Comparison of ENCODE assay signal across 13 cellular contexts in genomic region chrX:155857561-155857960, GRCh38. TPM values are rescaled to one million over a fixed set of nuclear protein-coding genes. Genes with fewer than 3 reads are reported as not detected.
A peak's percentile ranks its signal among the peaks of the same experiment; 100 is the strongest.
DNase-seq lines count a peak whose midpoint lies in the region; ATAC-seq, FAIRE-seq and TF ChIP-seq lines count a peak whose summit lies in the region.
"Had no signal": no experiment of that assay in that cellular context is flagged by ENCODE, and none has a peak within 500 bp of the region (broad histone marks: within the 10 kb centered on the region; RNA-seq: fewer than 3 reads in every experiment).

No MANE protein-coding gene starts in this region.

- H3K4me3 ChIP-seq in bronchial epithelial cell (ENCODE audit: low read depth, low read length), result no peak overlapping the region
- H3K4me3 ChIP-seq: ovary had no signal

- no peak overlapping the region for H3K4me3 Mint-ChIP-seq in activated CD8-positive, alpha-beta T cell treated with anti-CD3 and anti-CD28 coated beads for 36 hours
- no peak overlapping the region for H3K4me3 Mint-ChIP-seq in activated CD8-positive, alpha-beta T cell treated with anti-CD3 and anti-CD28 coated beads, Interleukin-2, amount 10 ng/mL, durations not matched to agents 7 days and 5 days
- H3K4me3 Mint-ChIP-seq: activated CD4-positive, alpha-beta T cell treated with anti-CD3 and anti-CD28 coated beads, Interleukin-2, amount 10 ng/mL, durations not matched to agents 7 days and 5 days; B cell had no signal

- H3K27me3 Mint-ChIP-seq in activated CD8-positive, alpha-beta T cell treated with anti-CD3 and anti-CD28 coated beads for 36 hours, result peaks cover 5% of the 10 kb centered on the region
- H3K27me3 Mint-ChIP-seq in activated CD8-positive, alpha-beta T cell treated with anti-CD3 and anti-CD28 coated beads, Interleukin-2, amount 10 ng/mL, durations not matched to agents 7 days and 5 days (ENCODE audit: low read depth), result peaks cover 10% of the 10 kb centered on the region
- H3K27me3 Mint-ChIP-seq: activated CD4-positive, alpha-beta T cell treated with anti-CD3 and anti-CD28 coated beads, Interleukin-2, amount 10 ng/mL, durations not matched to agents 7 days and 5 days had no signal

- H3K4me1 Mint-ChIP-seq in activated CD8-positive, alpha-beta T cell treated with anti-CD3 and anti-CD28 coated beads for 36 hours (ENCODE audit: low read depth), result no peaks in the 10 kb centered on the region
- H3K4me1 Mint-ChIP-seq in activated CD8-positive, alpha-beta T cell treated with anti-CD3 and anti-CD28 coated beads, Interleukin-2, amount 10 ng/mL, durations not matched to agents 7 days and 5 days (ENCODE audit: low read depth), result no peaks in the 10 kb centered on the region
- H3K4me1 Mint-ChIP-seq: activated CD4-positive, alpha-beta T cell treated with anti-CD3 and anti-CD28 coated beads, Interleukin-2, amount 10 ng/mL, durations not matched to agents 7 days and 5 days; B cell had no signal

- CTCF ChIA-PET in activated CD8-positive, alpha-beta T cell treated with anti-CD3 and anti-CD28 coated beads for 36 hours (lab: Charles Lee), result no interaction called here
- CTCF ChIA-PET in activated CD8-positive, alpha-beta T cell treated with anti-CD3 and anti-CD28 coated beads, Interleukin-2, amount 10 ng/mL, durations not matched to agents 7 days and 5 days (lab: Charles Lee), result no interaction called here

- peaks cover 3% of the 10 kb centered on the region for H3K9me3 Mint-ChIP-seq in activated CD8-positive, alpha-beta T cell treated with anti-CD3 and anti-CD28 coated beads for 36 hours
- no peaks in the 10 kb centered on the region for H3K9me3 Mint-ChIP-seq in activated CD8-positive, alpha-beta T cell treated with anti-CD3 and anti-CD28 coated beads, Interleukin-2, amount 10 ng/mL, durations not matched to agents 7 days and 5 days (ENCODE audit: insufficient read depth)

- no peaks in the 10 kb centered on the region for H3K27me3 ChIP-seq in bronchial epithelial cell (ENCODE audit: control insufficient read depth, insufficient read depth, low read length)
- H3K27me3 ChIP-seq: ovary had no signal

- ATAC-seq in activated CD8-positive, alpha-beta T cell treated with anti-CD3 and anti-CD28 coated beads for 36 hours, result no peak
- ATAC-seq in activated CD8-positive, alpha-beta T cell treated with anti-CD3 and anti-CD28 coated beads, Interleukin-2, amount 10 ng/mL, durations not matched to agents 7 days and 5 days, result no peak
- ATAC-seq in GM21619 (IDR thresholded peaks at IDR 0.05; ENCODE audit: unreplicated experiment), result no peak

- POLR2A ChIA-PET in activated CD8-positive, alpha-beta T cell treated with anti-CD3 and anti-CD28 coated beads for 36 hours (lab: Charles Lee), result no interaction called here
- POLR2A ChIA-PET in activated CD8-positive, alpha-beta T cell treated with anti-CD3 and anti-CD28 coated beads, Interleukin-2, amount 10 ng/mL, durations not matched to agents 7 days and 5 days (lab: Charles Lee), result no interaction called here

- no peak for DNase-seq in activated CD8-positive, alpha-beta T cell treated with anti-CD3 and anti-CD28 coated beads for 36 hours
- no peak for DNase-seq in activated CD8-positive, alpha-beta T cell treated with anti-CD3 and anti-CD28 coated beads, Interleukin-2, amount 10 ng/mL, durations not matched to agents 7 days and 5 days
- DNase-seq in MV-4-11 (lab: John Stamatoyannopoulos, UW) (peak; percentile 10), bronchial epithelial cell (ENCODE audit: low read depth) (peak; percentile 6), urothelium cell line (ENCODE audit: low spot score) (peak; percentile 33)
- DNase-seq in NK-92 treated with Interleukin-12 subunit alpha and Interleukin-12 subunit beta, amount 100 ng/mL, for 24 hours (lab: John Stamatoyannopoulos, UW), result no peak
- DNase-seq in activated effector memory CD4-positive, alpha-beta T cell treated with Interleukin-2 at 50 U/mL for 16 hours, result no peak
- DNase-seq: activated CD4-positive, alpha-beta T cell treated with anti-CD3 and anti-CD28 coated beads, Interleukin-2, amount 10 ng/mL, durations not matched to agents 7 days and 5 days; anterior cingulate cortex; NCI-H1436 treated with DMSO at 0.1 percent for 48 hours; ovary had no signal

- H3K36me3 ChIP-seq in bronchial epithelial cell (ENCODE audit: control insufficient read depth, insufficient read depth, low read length), result no peaks in the 10 kb centered on the region
- H3K36me3 ChIP-seq: ovary had no signal

- H3K27ac Mint-ChIP-seq in activated CD8-positive, alpha-beta T cell treated with anti-CD3 and anti-CD28 coated beads for 36 hours, result no peak overlapping the region
- no peak overlapping the region for H3K27ac Mint-ChIP-seq in activated CD8-positive, alpha-beta T cell treated with anti-CD3 and anti-CD28 coated beads, Interleukin-2, amount 10 ng/mL, durations not matched to agents 7 days and 5 days
- H3K27ac Mint-ChIP-seq: activated CD4-positive, alpha-beta T cell treated with anti-CD3 and anti-CD28 coated beads, Interleukin-2, amount 10 ng/mL, durations not matched to agents 7 days and 5 days; B cell had no signal

- peak; percentile 11 for TF ChIP-seq CTCF in activated CD8-positive, alpha-beta T cell treated with anti-CD3 and anti-CD28 coated beads for 36 hours (IDR thresholded peaks at IDR 0.05)
- peak; percentile 20 for TF ChIP-seq CTCF in bronchial epithelial cell (IDR thresholded peaks at IDR 0.05; ENCODE audit: insufficient read depth, low read length, severe bottlenecking)

- FAIRE-seq in bronchial epithelial cell (lab: Jason Lieb, UNC) (no peak), urothelium cell line (lab: Jason Lieb, UNC) (no peak)

- intact Hi-C loops in activated CD8-positive, alpha-beta T cell treated with anti-CD3 and anti-CD28 coated beads for 36 hours (cut with micrococcal nuclease), result no loop called here

- no peaks in the 10 kb centered on the region for H3K36me3 Mint-ChIP-seq in activated CD8-positive, alpha-beta T cell treated with anti-CD3 and anti-CD28 coated beads for 36 hours (ENCODE audit: low read depth)
- no peaks in the 10 kb centered on the region for H3K36me3 Mint-ChIP-seq in activated CD8-positive, alpha-beta T cell treated with anti-CD3 and anti-CD28 coated beads, Interleukin-2, amount 10 ng/mL, durations not matched to agents 7 days and 5 days (ENCODE audit: low read depth)

RNA-seq across cellular contexts. Expression of gene VAMP7, which starts 23.6 kb away (rescaled TPM):
- total RNA-seq in activated CD8-positive, alpha-beta T cell treated with anti-CD3 and anti-CD28 coated beads for 36 hours, result 10 to 100 TPM; 30.5 to 30.7 TPM
- 10 to 100 TPM; 33.6 to 35.5 TPM for total RNA-seq in activated CD8-positive, alpha-beta T cell treated with anti-CD3 and anti-CD28 coated beads, Interleukin-2, amount 10 ng/mL, durations not matched to agents 7 days and 5 days
- total RNA-seq in bronchial epithelial cell, result 21.5 and 23.2 TPM in 2 replicates

Comparison
In these comparisons a context has a peak if more than half of its experiments do, and no peak if none do; other contexts are left out.
1. DNase-seq: peak in MV-4-11 (single experiment), bronchial epithelial cell (single experiment) and urothelium cell line (single experiment); none in activated CD8-positive, alpha-beta T cell treated with anti-CD3 and anti-CD28 coated beads for 36 hours (single experiment), activated CD8-positive, alpha-beta T cell treated with anti-CD3 and anti-CD28 coated beads, Interleukin-2, amount 10 ng/mL, durations not matched to agents 7 days and 5 days (single experiment), NK-92 treated with Interleukin-12 subunit alpha and Interleukin-12 subunit beta, amount 100 ng/mL, for 24 hours (single experiment) and activated effector memory CD4-positive, alpha-beta T cell treated with Interleukin-2 at 50 U/mL for 16 hours (single experiment).